Comparison of ENCODE assay signal across 9 cellular contexts in the genomic region with DNA sequence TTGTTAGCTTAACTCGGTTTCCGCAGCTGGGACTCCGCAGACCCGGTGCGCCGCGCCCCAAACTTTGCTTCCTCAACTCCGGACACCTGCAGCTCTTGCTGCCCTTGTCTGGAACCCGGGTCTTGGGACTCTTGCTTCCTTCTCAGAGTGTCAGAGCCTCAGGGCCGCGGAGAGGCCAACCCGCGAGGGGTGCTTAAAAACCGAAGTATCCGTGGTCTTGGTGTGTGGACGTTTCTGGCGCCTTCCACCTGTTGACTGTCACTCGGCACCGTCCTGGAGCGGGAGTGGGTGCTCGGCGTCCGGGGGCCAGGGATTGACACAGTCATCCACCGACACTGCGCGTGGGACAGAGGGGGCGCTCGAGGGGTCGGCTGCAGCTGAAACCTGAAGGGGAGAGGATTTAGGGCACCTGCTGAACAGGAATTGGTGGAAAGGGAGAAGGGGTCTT. TPM values are rescaled to one million over a fixed set of nuclear protein-coding genes. Genes with fewer than 3 reads are reported as not detected.
DNase-seq lines count a peak whose midpoint lies in the region; ATAC-seq, FAIRE-seq and TF ChIP-seq lines count a peak whose summit lies in the region.
"Had no signal": no experiment of that assay in that cellular context is flagged by ENCODE, and none has a peak within 500 bp of the region (broad histone marks: within the 10 kb centered on the region; RNA-seq: fewer than 3 reads in every experiment).

No MANE protein-coding gene starts in this region.

- H3K9me3 ChIP-seq in OCI-LY7 (ENCODE audit: low read length) (no peaks in the 10 kb centered on the region), heart left ventricle (no peaks in the 10 kb centered on the region), prostate gland (no peaks in the 10 kb centered on the region)

- CTCF ChIA-PET in OCI-LY7 (lab: Charles Lee; ENCODE audit: unreplicated experiment): no interaction called here

- H3K27me3 ChIP-seq in heart left ventricle (no peaks in the 10 kb centered on the region), prostate gland (replicated peaks; ENCODE audit: insufficient read depth) (no peaks in the 10 kb centered on the region)

- no peak for FAIRE-seq in urothelium cell line (lab: Jason Lieb, UNC)
- FAIRE-seq: A204.1 had no signal

- peak overlapping the region; percentile 77 for H2AFZ ChIP-seq in OCI-LY7 (ENCODE audit: low read length)

- 0% methylated on average over 9 to 29 of the region's 29 CpGs for WGBS in heart left ventricle, 4 donors
- under 1% methylated on average over 24 of the region's 29 CpGs for WGBS in prostate gland

- no peaks in the 10 kb centered on the region for H3K79me2 ChIP-seq in OCI-LY7 (ENCODE audit: insufficient read depth, low read depth, low read length)

- H3K27ac ChIP-seq in OCI-LY7 (ENCODE audit: low read depth, low read length, poor library complexity, severe bottlenecking): no peak overlapping the region
- H3K27ac ChIP-seq in heart left ventricle: peak overlapping the region; percentile 66 to 97 (median 91)
- H3K27ac ChIP-seq in prostate gland: peak overlapping the region; percentile 88 to 93

- no peaks in the 10 kb centered on the region for H3K9me2 ChIP-seq in OCI-LY7 (ENCODE audit: insufficient read depth, low read length)

- ATAC-seq in HG02885 (IDR thresholded peaks at IDR 0.05; ENCODE audit: poor library complexity, unreplicated experiment) (peak; percentile 56), heart left ventricle (peak; percentile 60 to 72 (median 72))

- H3K4me1 ChIP-seq in OCI-LY7 (ENCODE audit: insufficient read depth, low read length, poor library complexity, severe bottlenecking) (peaks cover 15% of the 10 kb centered on the region), heart left ventricle (peaks cover 0 to 72% (median 26%) of the 10 kb centered on the region in 12 donors), prostate gland (replicated peaks) (no peaks in the 10 kb centered on the region)

- H4K20me1 ChIP-seq in OCI-LY7 (ENCODE audit: insufficient read depth, low read length): no peaks in the 10 kb centered on the region

- TF ChIP-seq CTCF in OCI-LY7 (conservative IDR thresholded peaks at IDR 0.05; ENCODE audit: low read length) (peak; percentile 64), heart left ventricle (IDR thresholded peaks at IDR 0.05) (peak; percentile 14 to 63 (median 49)), prostate gland (IDR thresholded peaks at IDR 0.05) (peak; percentile 31 to 62 (median 43))

- BruUV-seq in OCI-LY7 (replicated peaks; lab: Mats Ljungman, UMichigan): no TSS peak

- TF ChIP-seq POLR2A in heart left ventricle (IDR thresholded peaks at IDR 0.05) (no peak), prostate gland (IDR thresholded peaks at IDR 0.05) (no peak)

- peak overlapping the region; percentile 62 for H3K4me3 ChIP-seq in OCI-LY7 (ENCODE audit: low read depth, low read length, poor library complexity, severe bottlenecking)
- peak overlapping the region; percentile 31 to 95 (median 83) for H3K4me3 ChIP-seq in heart left ventricle
- H3K4me3 ChIP-seq in prostate gland: peak overlapping the region; percentile 72 to 79

- H3K36me3 ChIP-seq in OCI-LY7 (ENCODE audit: insufficient read depth, low read length) (no peaks in the 10 kb centered on the region), heart left ventricle (no peaks in the 10 kb centered on the region), prostate gland (no peaks in the 10 kb centered on the region)

- peak overlapping the region; percentile 73 for H3K4me2 ChIP-seq in OCI-LY7 (ENCODE audit: low read length)

- intact Hi-C loops in OCI-LY7 (cut with micrococcal nuclease; ENCODE audit: unreplicated experiment) (no loop called here), heart left ventricle (cut with DNase I) (loop anchor here in 2 of 10 donors (5.0 kb wide), 1 partner anchor 48 kb away; a partner anchor contains a TSS), prostate gland (cut with DNase I) (loop anchor here (10.0 kb wide), 1 partner anchor 260 kb away; no protein-coding TSS in a partner anchor)

- DNase-seq in DMS 273 (lab: John Stamatoyannopoulos, UW; ENCODE audit: unreplicated experiment): peak; percentile 62
- no peak for DNase-seq in DMS 273 treated with DMSO at 0.1 percent for 48 hours (lab: John Stamatoyannopoulos, UW)
- peak; percentile 27 for DNase-seq in OCI-LY7 (ENCODE audit: low spot score)
- DNase-seq in activated naive CD4-positive, alpha-beta T cell treated with Interleukin-2 at 50 U/mL for 16 hours: peak; percentile 71
- DNase-seq in heart left ventricle: peak; percentile 66 to 86 (median 79)
- DNase-seq in prostate gland (ENCODE audit: low spot score): peak; percentile 62
- DNase-seq in urothelium cell line (ENCODE audit: low spot score): peak; percentile 39

- POLR2A ChIA-PET in OCI-LY7 (lab: Charles Lee): no interaction called here

RNA-seq across cellular contexts. Expression of a gene that starts 0.4 kb away (rescaled TPM):
- 0.23 and 1.8 TPM in 2 replicates for total RNA-seq in OCI-LY7 (2014; rRNA removed; shearing (Covaris generic))
- 0.42 and 0.89 TPM in 2 replicates for total RNA-seq in OCI-LY7 (2022)
- 10 to 100 TPM; 14.8 to 60.9 (median 18.5) TPM for total RNA-seq in heart left ventricle
- polyA plus RNA-seq in heart left ventricle: 10 to 100 TPM in 1 of 2 donors, 1 to 10 TPM in 1; 9.5 to 13.5 TPM
- 10 to 100 TPM; 29.4 to 83.8 TPM for total RNA-seq in prostate gland

RNA-seq across cellular contexts. Expression of a gene that starts 48.0 kb away (rescaled TPM):
- 50.2 and 74.7 TPM in 2 replicates for total RNA-seq in OCI-LY7 (2014; rRNA removed; shearing (Covaris generic))
- total RNA-seq in OCI-LY7 (2022): 79.0 and 85.1 TPM in 2 replicates
- total RNA-seq in heart left ventricle: 10 to 100 TPM; 21.4 to 38.9 (median 27.0) TPM
- 10 to 100 TPM in 1 of 2 donors, 1 to 10 TPM in 1; 9.4 to 26.6 TPM for polyA plus RNA-seq in heart left ventricle
- total RNA-seq in prostate gland: 10 to 100 TPM; 46.0 to 82.5 TPM

Comparison
In these comparisons a context has a peak if more than half of its experiments do, and no peak if none do; other contexts are left out.
1. RNA of a gene that starts 0.4 kb away (total RNA-seq): 29.4 to 83.8 TPM in prostate gland and 14.8 to 60.9 TPM in heart left ventricle; 0.23 to 1.8 TPM in OCI-LY7; every median in the first group is over 4 times any median in the second.
2. Peak in every context shown above with its lines, with median percentiles within 50 percentile points of each other: H3K4me3 ChIP-seq and CTCF ChIP-seq.